Comparison of ENCODE assay signal across 8 cellular contexts in genomic region chr19:55117636-55118391, GRCh38. TPM values are rescaled to one million over a fixed set of nuclear protein-coding genes. Genes with fewer than 3 reads are reported as not detected.
A peak's percentile ranks its signal among the peaks of the same experiment; 100 is the strongest.
DNase-seq lines count a peak whose midpoint lies in the region; ATAC-seq, FAIRE-seq and TF ChIP-seq lines count a peak whose summit lies in the region.

Gene PPP1R12C (minus strand): TSS chr19:55117637. CDS start chr19:55117543, 94 bp downstream.

- 0 to 2% (median 1%) methylated on average over 29 to 46 of the region's 46 CpGs for WGBS in adrenal gland, 4 donors
- 0 to 2% (median 1%) methylated on average over 32 to 46 of the region's 46 CpGs for WGBS in heart left ventricle, 4 donors

- H3K4me1 ChIP-seq in adrenal gland (replicated peaks in 1 of 2) (peaks cover 15 to 37% of the 10 kb centered on the region in 2 donors), heart left ventricle (peaks cover 5 to 50% (median 36%) of the 10 kb centered on the region in 12 donors)

- H3K9me3 Mint-ChIP-seq in type B pancreatic cell: no peaks in the 10 kb centered on the region

- peak within 1 kb of the TSS; percentile 100 for H3K4me3 Mint-ChIP-seq in type B pancreatic cell

- peak; percentile 98 for FAIRE-seq in GM12891 (lab: Jason Lieb, UNC)

- peak; percentile 99 for DNase-seq in GM12891 (ENCODE audit: insufficient read length, low spot score)
- peak; percentile 99 for DNase-seq in NCI-H146 (lab: John Stamatoyannopoulos, UW)
- peak; percentile 93 to 99 (median 96) for DNase-seq in T-helper 1 cell
- DNase-seq in adrenal gland: peak; percentile 98 to 99 (median 99)
- DNase-seq in heart left ventricle: peak; percentile 99 to 100 (median 99)
- peak; percentile 99 for DNase-seq in pons (ENCODE audit: low spot score)
- DNase-seq in type B pancreatic cell (ENCODE audit: extremely low spot score, unreplicated experiment): peak; percentile 97

- H3K27ac ChIP-seq in adrenal gland (peak within 1 kb of the TSS; percentile 53 to 96 (median 73)), heart left ventricle (peak within 1 kb of the TSS; percentile 90 to 99 (median 96))

- TF ChIP-seq CTCF in adrenal gland (IDR thresholded peaks at IDR 0.05) (no peak), heart left ventricle (IDR thresholded peaks at IDR 0.05) (peak in 1 of 12 donors; percentile 19), type B pancreatic cell (conservative IDR thresholded peaks at IDR 0.05) (no peak)

- H3K4me1 Mint-ChIP-seq in type B pancreatic cell (ENCODE audit: unreplicated experiment): peaks cover 28% of the 10 kb centered on the region

- peaks cover 16% of the 10 kb centered on the region for H3K27me3 Mint-ChIP-seq in type B pancreatic cell

- H3K36me3 Mint-ChIP-seq in type B pancreatic cell: no peaks in the 10 kb centered on the region

- ATAC-seq in HG02852 (IDR thresholded peaks at IDR 0.05; ENCODE audit: unreplicated experiment) (peak; percentile 87), heart left ventricle (peak; percentile 80 to 86 (median 84))

- no peaks in the 10 kb centered on the region for H3K9me3 ChIP-seq in adrenal gland (replicated peaks in 1 of 3)
- no peaks in the 10 kb centered on the region for H3K9me3 ChIP-seq in heart left ventricle

- intact Hi-C loops in adrenal gland (cut with DNase I): no loop called here
- intact Hi-C loops in heart left ventricle (cut with DNase I): loop anchor here in 1 of 10 donors (2.0 to 5.0 kb wide), 2 partner anchors 39 to 55 kb away; partner anchors contain the start of genes RDH13 and TNNI3

- H3K4me3 ChIP-seq in adrenal gland: peak within 1 kb of the TSS; percentile 74 to 79 (median 76)
- H3K4me3 ChIP-seq in heart left ventricle: peak within 1 kb of the TSS; percentile 66 to 98 (median 90)

- TF ChIP-seq POLR2A in GM12891 (IDR thresholded peaks at IDR 0.05; ENCODE audit: low read depth, low read length) (0 out of 2 replicates have a peak, but pooled peaks have one; percentile 45), adrenal gland (IDR thresholded peaks at IDR 0.05) (peak; percentile 9 to 38), heart left ventricle (IDR thresholded peaks at IDR 0.05) (peak in 1 of 2 donors; percentile 68)

- H3K27me3 ChIP-seq in adrenal gland (no peaks in the 10 kb centered on the region), heart left ventricle (no peaks in the 10 kb centered on the region)

- H3K36me3 ChIP-seq in adrenal gland (replicated peaks in 1 of 2): no peaks in the 10 kb centered on the region
- H3K36me3 ChIP-seq in heart left ventricle: peaks cover 0 to under 1% (median 0%) of the 10 kb centered on the region in 9 donors

- H3K27ac Mint-ChIP-seq in type B pancreatic cell: peak within 1 kb of the TSS; percentile 99

TF ChIP-seq in GM12891, 5 proteins besides CTCF, POLR2A, EP300 and RAD21:
- TF ChIP-seq SPI1 (IDR thresholded peaks at IDR 0.05; ENCODE audit: low read depth, low read length) (peak; percentile 45), POLR2AphosphoS5 (IDR thresholded peaks at IDR 0.05; ENCODE audit: low read depth, low read length) (no peak), PAX5 (IDR thresholded peaks at IDR 0.05; ENCODE audit: insufficient read depth, low read length, severe bottlenecking) (no peak), POU2F2 (IDR thresholded peaks at IDR 0.05; ENCODE audit: low read depth, low read length) (no peak), TAF1 (IDR thresholded peaks at IDR 0.05; ENCODE audit: low read depth, low read length) (0 out of 2 replicates have a peak, but pooled peaks have one; percentile 28)

RNA-seq across cellular contexts. Expression of gene PPP1R12C, which starts in this region (rescaled TPM):
- 46.6 TPM for polyA plus RNA-seq in GM12891 (2012; ENCODE audit: low read depth, missing spikeins)
- total RNA-seq in adrenal gland (100 to 1,000 TPM in 1 of 8 donors, 10 to 100 TPM in 7; 52.3 to 113 (median 76.2) TPM), heart left ventricle (100 to 1,000 TPM; 116 to 324 (median 209) TPM), type B pancreatic cell (ENCODE audit: low replicate concordance) (102 and 113 TPM in 2 replicates)
- polyA plus RNA-seq in adrenal gland (100 to 1,000 TPM in 2 of 3 donors, 10 to 100 TPM in 1; 22.1 to 251 (median 220) TPM), heart left ventricle (100 to 1,000 TPM; 230 to 264 TPM)

Comparison
In these comparisons a context has a peak if more than half of its experiments do, and no peak if none do; other contexts are left out.
1. Peak in every context shown above with its lines: DNase-seq, ATAC-seq, H3K4me3 ChIP-seq and H3K27ac ChIP-seq.